ENCODE assay signal across 20 cellular contexts in genomic region chr17:55228683-55229192, GRCh38. TPM values are rescaled to one million over a fixed set of nuclear protein-coding genes. Genes with fewer than 3 reads are reported as not detected.
DNase-seq lines count a peak whose midpoint lies in the region; ATAC-seq, FAIRE-seq and TF ChIP-seq lines count a peak whose summit lies in the region.
"Had no signal": no experiment of that assay in that cellular context is flagged by ENCODE, and none has a peak within 500 bp of the region (broad histone marks: within the 10 kb centered on the region; RNA-seq: fewer than 3 reads in every experiment).

No MANE protein-coding gene starts in this region.

- dilution Hi-C loops in keratinocyte (cut with MboI; ENCODE audit: extremely low pct_ligation_motif_present, low sequenced_read_pairs) = no loop called here

- H3K36me3 ChIP-seq in PC-3 (ENCODE audit: low read depth, low read length) = no peaks in the 10 kb centered on the region
- no peaks in the 10 kb centered on the region for H3K36me3 ChIP-seq in bronchial epithelial cell (ENCODE audit: control insufficient read depth, insufficient read depth, low read length)
- H3K36me3 ChIP-seq in keratinocyte (ENCODE audit: control insufficient read depth in 2 of 2, extremely low read depth in 1 of 2, insufficient read depth in 2 of 2, low read length in 2 of 2) = no peaks in the 10 kb centered on the region
- no peaks in the 10 kb centered on the region for H3K36me3 ChIP-seq in PC-9 (ENCODE audit: low read depth)
- H3K36me3 ChIP-seq: HAP-1 had no signal

- H3K9me3 ChIP-seq in PC-3 (ENCODE audit: low read length) = no peaks in the 10 kb centered on the region
- H3K9me3 ChIP-seq in keratinocyte (ENCODE audit: control insufficient read depth, low read depth, low read length) = no peaks in the 10 kb centered on the region
- H3K9me3 ChIP-seq in PC-9 (ENCODE audit: insufficient read depth, low read depth) = no peaks in the 10 kb centered on the region
- H3K9me3 ChIP-seq: Caco-2, HAP-1 had no signal

- H3K27me3 ChIP-seq in PC-3 (ENCODE audit: low read length) (peaks cover 2% of the 10 kb centered on the region), bronchial epithelial cell (ENCODE audit: control insufficient read depth, insufficient read depth, low read length) (no peaks in the 10 kb centered on the region), keratinocyte (ENCODE audit: control insufficient read depth, extremely low read depth, insufficient read depth, low read length) (peaks cover 3% of the 10 kb centered on the region), PC-9 (ENCODE audit: insufficient read depth, low read depth) (peaks cover 40% of the 10 kb centered on the region)

- CTCF ChIA-PET in PC-3 (lab: Charles Lee) (no interaction called here), PC-9 (lab: Charles Lee) (no interaction called here)

- H2AFZ ChIP-seq in PC-3 (ENCODE audit: low read length) (no peak overlapping the region), keratinocyte (ENCODE audit: control insufficient read depth, low read length) (no peak overlapping the region), PC-9 (no peak overlapping the region)

- no peaks in the 10 kb centered on the region for H3F3A ChIP-seq in PC-3 (ENCODE audit: low read length, unreplicated experiment)
- H3F3A ChIP-seq in PC-9 (ENCODE audit: insufficient read depth, low read depth) = no peaks in the 10 kb centered on the region

- H4K20me1 ChIP-seq in PC-3 (ENCODE audit: low read length) (no peaks in the 10 kb centered on the region), keratinocyte (ENCODE audit: control insufficient read depth, extremely low read depth, insufficient read depth, low read length) (no peaks in the 10 kb centered on the region), PC-9 (ENCODE audit: insufficient read depth) (no peaks in the 10 kb centered on the region)

- H3K4me1 ChIP-seq in PC-3 (ENCODE audit: insufficient read depth, low read length) = peaks cover 4% of the 10 kb centered on the region
- peaks cover 2% of the 10 kb centered on the region for H3K4me1 ChIP-seq in keratinocyte (ENCODE audit: control insufficient read depth, extremely low read depth, insufficient read depth, low read length)
- no peaks in the 10 kb centered on the region for H3K4me1 ChIP-seq in PC-9 (replicated peaks; ENCODE audit: insufficient read depth)
- H3K4me1 ChIP-seq: Caco-2, HAP-1 had no signal

- no TSS peak for BruUV-seq in PC-3 (replicated peaks; lab: Mats Ljungman, UMichigan)
- no TSS peak for BruUV-seq in PC-9 (replicated peaks; lab: Mats Ljungman, UMichigan)

- H3K4me3 ChIP-seq in PC-3 (ENCODE audit: low read length) = no peak overlapping the region
- H3K4me3 ChIP-seq in bronchial epithelial cell (ENCODE audit: low read depth, low read length) = no peak overlapping the region
- H3K4me3 ChIP-seq in keratinocyte (ENCODE audit: control insufficient read depth in 2 of 3, extremely low read depth in 1 of 3, insufficient read depth in 2 of 3, low read depth in 1 of 3, low read length in 3 of 3) = no peak overlapping the region
- no peak overlapping the region for H3K4me3 ChIP-seq in PC-9
- H3K4me3 ChIP-seq: HAP-1 had no signal

- FAIRE-seq in bronchial epithelial cell (lab: Jason Lieb, UNC) (no peak), keratinocyte (lab: Jason Lieb, UNC) (no peak)
- FAIRE-seq: D721Med, G401.6, GM12891, GM19239, HTR-8/SVneo had no signal

- H3K9ac ChIP-seq in PC-3 (ENCODE audit: low read length) (no peak overlapping the region), keratinocyte (ENCODE audit: control insufficient read depth, extremely low read depth, insufficient read depth, low read length) (no peak overlapping the region)

- ATAC-seq in PC-3 = peak; percentile 38

- TF ChIP-seq CTCF in PC-3 (conservative IDR thresholded peaks at IDR 0.05; ENCODE audit: low read depth, low read length) (no peak), bronchial epithelial cell (IDR thresholded peaks at IDR 0.05; ENCODE audit: insufficient read depth, low read length, severe bottlenecking) (no peak), keratinocyte (optimal IDR thresholded peaks at IDR 0.05 in 1 of 3, IDR thresholded peaks at IDR 0.05 in 1 of 3, conservative IDR thresholded peaks at IDR 0.05 in 1 of 3; ENCODE audit: extremely low read depth in 1 of 3, insufficient read depth in 2 of 3, low read length in 3 of 3) (no peak), PC-9 (conservative IDR thresholded peaks at IDR 0.05) (no peak)

- intact Hi-C loops in PC-3 (cut with micrococcal nuclease) (no loop called here), PC-9 (cut with micrococcal nuclease; ENCODE audit: unreplicated experiment) (no loop called here)

- H3K9me2 ChIP-seq in PC-3 (replicated peaks; ENCODE audit: low read length) (no peaks in the 10 kb centered on the region), PC-9 (ENCODE audit: insufficient read depth) (no peaks in the 10 kb centered on the region)

- H3K79me2 ChIP-seq in PC-3 (ENCODE audit: low read length) (no peaks in the 10 kb centered on the region), keratinocyte (ENCODE audit: control insufficient read depth, insufficient read depth, low read length) (no peaks in the 10 kb centered on the region), PC-9 (ENCODE audit: low read depth) (no peaks in the 10 kb centered on the region)

- no peak overlapping the region for H3K4me2 ChIP-seq in PC-3 (ENCODE audit: low read length)
- H3K4me2 ChIP-seq in keratinocyte (ENCODE audit: control insufficient read depth, extremely low read depth, insufficient read depth, low read depth, low read length) = no peak overlapping the region
- H3K4me2 ChIP-seq in PC-9 = no peak overlapping the region

- POLR2A ChIA-PET in PC-3 (lab: Charles Lee; ENCODE audit: unreplicated experiment) (no interaction called here), PC-9 (lab: Charles Lee; ENCODE audit: unreplicated experiment) (no interaction called here)

- no peaks in the 10 kb centered on the region for H3K9me1 ChIP-seq in keratinocyte (ENCODE audit: control insufficient read depth, extremely low read depth, insufficient read depth, low read length)

- H3K27ac ChIP-seq in PC-3 (ENCODE audit: low read length) (no peak overlapping the region), keratinocyte (ENCODE audit: control insufficient read depth, insufficient read depth, low read length) (no peak overlapping the region), PC-9 (no peak overlapping the region)
- H3K27ac ChIP-seq: C4-2B, HL-60 had no signal

- DNase-seq in PC-3 (peak; percentile 26), bronchial epithelial cell (ENCODE audit: low read depth) (peak; percentile 70), keratinocyte (ENCODE audit: low read depth, low spot score) (peak; percentile 5), PC-9 (no peak), HT-29 (ENCODE audit: low spot score) (no peak), islet precursor cell (no peak)
- DNase-seq: AML-193; Caco-2; CD4-positive, alpha-beta T cell; IMR-90 had no signal

RNA-seq across cellular contexts. Expression of gene HLF, which starts 36.0 kb away (rescaled TPM):
- total RNA-seq in PC-3 (2014; rRNA removed) = 0.23 and 0.66 TPM in 2 replicates
- 0.26 and 0.51 TPM in 2 replicates for total RNA-seq in bronchial epithelial cell
- polyA plus RNA-seq in keratinocyte = 0.09 to 0.85 TPM (median 0.21 TPM) in 3 replicates
- 0.39 TPM for polyA plus RNA-seq in keratinocyte (2011; ENCODE audit: low read depth)
- 0.06 and 0.13 TPM in 2 replicates for polyA plus RNA-seq in keratinocyte (2011; cell fraction: cytosol; rRNA removed)
- 0.53 and 1.4 TPM in 2 replicates for polyA plus RNA-seq in keratinocyte (2011; cell fraction: nucleus; rRNA removed)
- 0.15 and 0.78 TPM in 2 replicates for polyA plus RNA-seq in keratinocyte (2012; ENCODE audit: low replicate concordance)
- 0.19 to 2.2 TPM in 2 of 3 replicates, not detected in the other for polyA minus RNA-seq in keratinocyte
- polyA minus RNA-seq in keratinocyte (2011; cell fraction: cytosol; rRNA and poly(A)+ RNA removed) = not detected
- 0.32 and 0.78 TPM in 2 replicates for polyA minus RNA-seq in keratinocyte (2011; cell fraction: nucleus; rRNA and poly(A)+ RNA removed)
- not detected in 2 replicates for total RNA-seq in PC-9 (2021)
- total RNA-seq in HT-29 (2014; rRNA removed; shearing (Covaris generic)) = 0.05 and 0.08 TPM in 2 replicates
- total RNA-seq: A172 had no signal
- polyA plus RNA-seq: BJ, IMR-90 had no signal

Comparison
In these comparisons a context has a peak if more than half of its experiments do, and no peak if none do; other contexts are left out.
1. DNase-seq: peak in PC-3 (single experiment), bronchial epithelial cell (single experiment) and keratinocyte (single experiment); none in PC-9 (0 of 2), HT-29 (single experiment) and islet precursor cell (single experiment).